In the genomic region with DNA sequence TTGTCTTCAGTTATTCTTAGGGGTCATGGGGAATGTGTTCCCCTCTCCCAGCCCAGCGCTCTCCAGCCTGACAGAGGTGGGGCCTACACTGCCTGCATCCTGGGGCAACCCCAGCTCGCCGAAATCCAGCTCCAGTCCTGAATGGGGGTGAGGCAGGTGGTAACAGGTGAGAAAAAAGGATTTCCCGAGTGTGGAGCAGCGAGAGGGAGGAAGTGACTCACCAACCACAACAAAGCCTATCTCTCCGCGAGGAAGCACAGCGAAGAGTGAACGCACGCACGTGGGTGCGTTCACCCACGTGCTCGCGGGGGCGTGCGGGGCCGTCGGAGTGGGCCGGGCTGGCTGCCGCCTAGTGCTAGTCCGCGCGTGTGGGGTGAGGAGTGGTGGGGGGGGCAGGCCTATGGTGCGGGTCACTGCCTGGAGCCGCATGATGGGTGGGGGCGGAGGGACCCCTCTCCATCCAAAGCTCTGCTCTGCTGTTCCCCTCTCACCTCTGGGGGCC, we compare ENCODE assay signal across 8 cellular contexts. TPM values are rescaled to one million over a fixed set of nuclear protein-coding genes. Genes with fewer than 3 reads are reported as not detected.
DNase-seq lines count a peak whose midpoint lies in the region; ATAC-seq, FAIRE-seq and TF ChIP-seq lines count a peak whose summit lies in the region.

No MANE protein-coding gene starts in this region.

- H3K4me1 ChIP-seq in BLaER1 (peaks cover 78% of the 10 kb centered on the region), esophagus muscularis mucosa (peaks cover 48 to 54% (median 51%) of the 10 kb centered on the region in 4 donors), pancreas (peaks cover 0 to 18% (median 5%) of the 10 kb centered on the region in 3 donors), transverse colon (peaks cover 17 to 46% (median 32%) of the 10 kb centered on the region in 4 donors)

- peak overlapping the region; percentile 91 for H3K9ac ChIP-seq in BLaER1

- peak in 2 of 4 donors; percentile 1 to 41 for ATAC-seq in pancreas

- H3K27me3 ChIP-seq in BLaER1: no peaks in the 10 kb centered on the region
- H3K27me3 ChIP-seq in esophagus muscularis mucosa: no peaks in the 10 kb centered on the region
- no peaks in the 10 kb centered on the region for H3K27me3 ChIP-seq in pancreas
- peaks cover 24% of the 10 kb centered on the region for H3K27me3 ChIP-seq in transverse colon

- TF ChIP-seq CTCF in esophagus muscularis mucosa (IDR thresholded peaks at IDR 0.05) (no peak), pancreas (IDR thresholded peaks at IDR 0.05) (no peak), transverse colon (IDR thresholded peaks at IDR 0.05) (no peak)

- WGBS in esophagus muscularis mucosa: 16% methylated on average over 13 of the region's 27 CpGs
- 16 to 19% methylated on average over 26 to 27 of the region's 27 CpGs for WGBS in pancreas, 2 donors
- 12% methylated on average over 21 of the region's 27 CpGs; no CpG with 5 or more reads in 1 of the 2 donors for WGBS in transverse colon (ENCODE audit: low coverage in 1 of 2), 2 donors

- TF ChIP-seq EP300 in esophagus muscularis mucosa (IDR thresholded peaks at IDR 0.05) (no peak), transverse colon (IDR thresholded peaks at IDR 0.05; ENCODE audit: low read depth) (no peak)

- in situ Hi-C loops in transverse colon (cut with MboI; ENCODE audit: low pct_ligation_motif_present in 1 of 4, low pct_unique_long_range_greater_than_20kb in 1 of 4, low sequenced_read_pairs in 3 of 4): no loop called here

- H3K4me3 ChIP-seq in BLaER1 (peak overlapping the region; percentile 82), esophagus muscularis mucosa (peak overlapping the region; percentile 69 to 90 (median 76)), pancreas (peak overlapping the region; percentile 31 to 66 (median 46)), transverse colon (peak overlapping the region in 3 of 4 donors; percentile 42 to 66 (median 54))

- peaks cover 29% of the 10 kb centered on the region for H4K20me1 ChIP-seq in BLaER1

- peak overlapping the region; percentile 87 for H3K27ac ChIP-seq in BLaER1
- peak overlapping the region; percentile 26 for H3K27ac ChIP-seq in KOPT-K1 (ENCODE audit: low read depth, low read length, poor library complexity, severe bottlenecking)
- H3K27ac ChIP-seq in esophagus muscularis mucosa (replicated peaks in 1 of 4): peak overlapping the region; percentile 76 to 86 (median 82)
- no peak overlapping the region for H3K27ac ChIP-seq in pancreas
- peak overlapping the region; percentile 61 to 80 (median 70) for H3K27ac ChIP-seq in transverse colon

- H3K4me2 ChIP-seq in BLaER1: peak overlapping the region; percentile 81

- peak; percentile 85 for DNase-seq in activated CD8-positive, alpha-beta memory T cell treated with anti-CD3 and anti-CD28 coated beads, Interleukin-2, amount 50 U/mL, for 4 hours
- DNase-seq in esophagus muscularis mucosa (ENCODE audit: extremely low spot score): no peak
- DNase-seq in pancreas: peak in 3 of 6 donors; percentile 19 to 47 (median 41)
- DNase-seq in transverse colon: peak; percentile 23
- DNase-seq in mesenteric fat pad (ENCODE audit: low spot score): no peak
- no peak for DNase-seq in NCI-H2029 (lab: John Stamatoyannopoulos, UW)

- peaks cover 8% of the 10 kb centered on the region; the same call in 1 of the 2 replicates for H3K36me3 ChIP-seq in BLaER1
- H3K36me3 ChIP-seq in KOPT-K1 (ENCODE audit: insufficient read depth, low read length): no peaks in the 10 kb centered on the region
- H3K36me3 ChIP-seq in esophagus muscularis mucosa: no peaks in the 10 kb centered on the region
- H3K36me3 ChIP-seq in pancreas: no peaks in the 10 kb centered on the region
- H3K36me3 ChIP-seq in transverse colon: no peaks in the 10 kb centered on the region

- no peak for FAIRE-seq in pancreas (lab: Jason Lieb, UNC)

- TF ChIP-seq POLR2A in esophagus muscularis mucosa (IDR thresholded peaks at IDR 0.05; ENCODE audit: low read depth) (no peak), transverse colon (IDR thresholded peaks at IDR 0.05) (no peak)

- intact Hi-C loops in esophagus muscularis mucosa (cut with DNase I) (loop anchor here (5.0 kb wide), 1 partner anchor 35 kb away; no protein-coding TSS in a partner anchor), pancreas (cut with DNase I) (no loop called here), transverse colon (cut with DNase I; ENCODE audit: low total_unique reads) (no loop called here)

- H3K9me3 ChIP-seq in BLaER1: no peaks in the 10 kb centered on the region
- no peaks in the 10 kb centered on the region for H3K9me3 ChIP-seq in KOPT-K1 (ENCODE audit: insufficient read depth, low read length, poor library complexity, severe bottlenecking)
- no peaks in the 10 kb centered on the region for H3K9me3 ChIP-seq in esophagus muscularis mucosa
- no peaks in the 10 kb centered on the region for H3K9me3 ChIP-seq in pancreas
- H3K9me3 ChIP-seq in transverse colon: no peaks in the 10 kb centered on the region

RNA-seq across cellular contexts. Expression of a gene that starts 0.9 kb away (rescaled TPM):
- 10 to 100 TPM; 10.4 to 19.1 (median 12.8) TPM for total RNA-seq in esophagus muscularis mucosa
- total RNA-seq in pancreas: 10 to 100 TPM in 1 of 6 donors, 1 to 10 TPM in 5; 2.2 to 15.1 (median 3.1) TPM
- 10 to 100 TPM in 1 of 2 donors, 1 to 10 TPM in 1; 6.2 to 12.4 TPM for polyA plus RNA-seq in pancreas
- total RNA-seq in transverse colon: 1 to 10 TPM; 1.4 to 5.2 (median 4.0) TPM
- 7.6 TPM for total RNA-seq in mesenteric fat pad

RNA-seq across cellular contexts. Expression of a gene that starts 36.2 kb away (rescaled TPM):
- total RNA-seq in esophagus muscularis mucosa (not detected), pancreas (not detected), transverse colon (not detected), mesenteric fat pad (not detected)
- not detected for polyA plus RNA-seq in pancreas

Comparison
In these comparisons a context has a peak if more than half of its experiments do, and no peak if none do; other contexts are left out.
1. H3K27ac ChIP-seq: peak in BLaER1 (single experiment), KOPT-K1 (single experiment), esophagus muscularis mucosa (4 of 4) and transverse colon (4 of 4); none in pancreas (0 of 4).
2. DNase-seq: peak in activated CD8-positive, alpha-beta memory T cell treated with anti-CD3 and anti-CD28 coated beads, Interleukin-2, amount 50 U/mL, for 4 hours (single experiment) and transverse colon (single experiment); none in esophagus muscularis mucosa (single experiment), mesenteric fat pad (single experiment) and NCI-H2029 (single experiment).
3. Peak in every context shown above with its lines, with median percentiles within 50 percentile points of each other: H3K4me3 ChIP-seq.